In genomic region chr9:98182889-98183599, GRCh38 we compare ENCODE assay signal across 22 cellular contexts.
"Had no signal": no experiment of that assay in that cellular context is flagged by ENCODE, and none has a peak within 500 bp of the region (broad histone marks: within the 10 kb centered on the region; RNA-seq: fewer than 3 reads in every experiment).

No MANE protein-coding gene starts in this region.

- ATAC-seq: activated CD8-positive, alpha-beta memory T cell treated with anti-CD3 and anti-CD28 coated beads, Interleukin-2, amount 10 ng/mL, durations not matched to agents 7 days and 5 days; activated T-helper 17 cell treated with anti-CD3 and anti-CD28 coated beads, Interleukin-2, amount 50 U/mL, for 72 hours; sciatic nerve; stimulated activated naive B cell treated with anti-CD40 and anti-IgM and Interleukin-4, amounts not matched to agents 10 μg/mL and 1 μg/mL and 100 μg/mL, for 72 hours had no signal

- H3K9ac ChIP-seq: parathyroid adenoma had no signal

- H3K36me3 ChIP-seq: left lung had no signal

- FAIRE-seq: colon, keratinocyte, urothelium cell line had no signal

- DNase-seq: activated CD4-positive, alpha-beta memory T cell treated with anti-CD3 and anti-CD28 coated beads, Interleukin-2, amount 10 ng/mL, durations not matched to agents 7 days and 5 days; activated CD4-positive, alpha-beta T cell treated with anti-CD3 and anti-CD28 coated beads for 48 hours; activated CD4-positive, CD25-positive, alpha-beta regulatory T cell; activated CD8-positive, alpha-beta memory T cell treated with anti-CD3 and anti-CD28 coated beads, Interleukin-2, amount 10 ng/mL, durations not matched to agents 7 days and 5 days; activated naive CD4-positive, alpha-beta T cell; activated naive CD8-positive, alpha-beta T cell treated with anti-CD3 and anti-CD28 coated beads for 36 hours; activated T-cell treated with anti-CD3 and anti-CD28 coated beads, Interleukin-2, amount 50 U/mL, for 1 hour; caudate nucleus; dorsolateral prefrontal cortex; foreskin melanocyte; glutamatergic neuron; hypothalamus; left lung; mammary epithelial cell; naive B cell; stimulated activated naive B cell treated with anti-CD40 and anti-IgM and Interleukin-4, amounts not matched to agents 10 μg/mL and 1 μg/mL and 100 μg/mL, for 72 hours had no signal

- H3K4me3 ChIP-seq: dorsolateral prefrontal cortex, left lung had no signal

- H3K9me3 ChIP-seq: left lung had no signal

- H3K27ac ChIP-seq: dorsolateral prefrontal cortex, left lung, parathyroid adenoma had no signal

- H3K27me3 ChIP-seq: dorsolateral prefrontal cortex, left lung had no signal

- H2AFZ ChIP-seq: parathyroid adenoma had no signal

- H3K79me2 ChIP-seq: parathyroid adenoma had no signal

- H3K4me1 ChIP-seq: parathyroid adenoma had no signal
